16 cellular contexts compared by ENCODE assay signal in genomic region chr3:23219552-23219951, GRCh38. TPM values are rescaled to one million over a fixed set of nuclear protein-coding genes. Genes with fewer than 3 reads are reported as not detected.
DNase-seq lines count a peak whose midpoint lies in the region; ATAC-seq and TF ChIP-seq lines count a peak whose summit lies in the region.
"Had no signal": no experiment of that assay in that cellular context is flagged by ENCODE, and none has a peak within 500 bp of the region (broad histone marks: within the 10 kb centered on the region; RNA-seq: fewer than 3 reads in every experiment).

No MANE protein-coding gene starts in this region.

- no peak overlapping the region for H3K27ac Mint-ChIP-seq in activated CD4-positive, alpha-beta memory T cell treated with anti-CD3 and anti-CD28 coated beads, Interleukin-2, amount 10 ng/mL, durations not matched to agents 7 days and 5 days

- no peaks in the 10 kb centered on the region for H3K36me3 ChIP-seq in breast epithelium
- H3K36me3 ChIP-seq: cardiac muscle cell, transverse colon had no signal

- H3K9me3 ChIP-seq in breast epithelium: no peaks in the 10 kb centered on the region
- H3K9me3 ChIP-seq: transverse colon had no signal

- peak; percentile 30 for ATAC-seq in GM18861 (IDR thresholded peaks at IDR 0.05; ENCODE audit: unreplicated experiment)
- peak; percentile 43 for ATAC-seq in GM21619 (IDR thresholded peaks at IDR 0.05; ENCODE audit: unreplicated experiment)
- ATAC-seq in HG03175 (IDR thresholded peaks at IDR 0.05; ENCODE audit: unreplicated experiment): peak; percentile 44
- no peak for ATAC-seq in HG03039 (IDR thresholded peaks at IDR 0.05; ENCODE audit: unreplicated experiment)
- ATAC-seq: esophagus mucosa, HCT116 had no signal

- CTCF ChIA-PET in activated CD4-positive, alpha-beta memory T cell treated with anti-CD3 and anti-CD28 coated beads, Interleukin-2, amount 10 ng/mL, durations not matched to agents 7 days and 5 days (lab: Charles Lee): no interaction called here

- POLR2A ChIA-PET in activated CD4-positive, alpha-beta memory T cell treated with anti-CD3 and anti-CD28 coated beads, Interleukin-2, amount 10 ng/mL, durations not matched to agents 7 days and 5 days (lab: Charles Lee): no interaction called here

- no peak for TF ChIP-seq POLR2A in breast epithelium (IDR thresholded peaks at IDR 0.05)

- H3K27ac ChIP-seq in breast epithelium: no peak overlapping the region
- H3K27ac ChIP-seq: cardiac muscle cell, transverse colon had no signal

- intact Hi-C loops in breast epithelium (cut with DNase I; ENCODE audit: low total_unique reads): no loop called here

- no peaks in the 10 kb centered on the region for H3K27me3 ChIP-seq in breast epithelium
- H3K27me3 ChIP-seq: cardiac muscle cell, transverse colon had no signal

- DNase-seq in inferior parietal cortex (ENCODE audit: extremely low spot score) (peak; percentile 29), COR-L47 (lab: John Stamatoyannopoulos, UW) (no peak), breast epithelium (ENCODE audit: low spot score in 2 of 2) (no peak)
- DNase-seq in activated CD4-positive, alpha-beta memory T cell treated with anti-CD3 and anti-CD28 coated beads, Interleukin-2, amount 10 ng/mL, durations not matched to agents 7 days and 5 days: no peak
- DNase-seq: activated CD4-positive, CD25-positive, alpha-beta regulatory T cell treated with anti-CD3 and anti-CD28 coated beads, Interleukin-2, amount 50 U/mL, for 72 hours; activated effector memory CD4-positive, alpha-beta T cell treated with Interleukin-2 at 50 U/mL for 16 hours; CD4-positive, CD25-positive, alpha-beta regulatory T cell; SHP77; transverse colon had no signal

- H3K36me3 Mint-ChIP-seq in activated CD4-positive, alpha-beta memory T cell treated with anti-CD3 and anti-CD28 coated beads, Interleukin-2, amount 10 ng/mL, durations not matched to agents 7 days and 5 days (ENCODE audit: low read depth): no peaks in the 10 kb centered on the region

- no peak overlapping the region for H3K4me3 Mint-ChIP-seq in activated CD4-positive, alpha-beta memory T cell treated with anti-CD3 and anti-CD28 coated beads, Interleukin-2, amount 10 ng/mL, durations not matched to agents 7 days and 5 days
- H3K4me3 Mint-ChIP-seq: CD4-positive, CD25-positive, alpha-beta regulatory T cell had no signal

- no peak for TF ChIP-seq CTCF in breast epithelium (IDR thresholded peaks at IDR 0.05)

- no peaks in the 10 kb centered on the region for H3K4me1 Mint-ChIP-seq in activated CD4-positive, alpha-beta memory T cell treated with anti-CD3 and anti-CD28 coated beads, Interleukin-2, amount 10 ng/mL, durations not matched to agents 7 days and 5 days

- H3K27me3 Mint-ChIP-seq in activated CD4-positive, alpha-beta memory T cell treated with anti-CD3 and anti-CD28 coated beads, Interleukin-2, amount 10 ng/mL, durations not matched to agents 7 days and 5 days: no peaks in the 10 kb centered on the region
- H3K27me3 Mint-ChIP-seq: CD4-positive, CD25-positive, alpha-beta regulatory T cell had no signal

- H3K4me1 ChIP-seq in breast epithelium: no peaks in the 10 kb centered on the region

- no peak overlapping the region for H3K4me3 ChIP-seq in breast epithelium
- H3K4me3 ChIP-seq: cardiac muscle cell, transverse colon had no signal

- no peaks in the 10 kb centered on the region for H3K9me3 Mint-ChIP-seq in activated CD4-positive, alpha-beta memory T cell treated with anti-CD3 and anti-CD28 coated beads, Interleukin-2, amount 10 ng/mL, durations not matched to agents 7 days and 5 days

RNA-seq across cellular contexts. Expression of gene UBE2E2, which starts 16.4 kb away (rescaled TPM):
- 10 to 100 TPM; 31.5 to 96.2 (median 59.7) TPM for total RNA-seq in breast epithelium
- 1 to 10 TPM in 1 of 2 experiments, under 1 TPM in 1; 0.55 to 1.3 TPM for total RNA-seq in activated CD4-positive, alpha-beta memory T cell treated with anti-CD3 and anti-CD28 coated beads, Interleukin-2, amount 10 ng/mL, durations not matched to agents 7 days and 5 days

Comparison
In these comparisons a context has a peak if more than half of its experiments do, and no peak if none do; other contexts are left out.
1. RNA of gene UBE2E2, which starts 16.4 kb away (total RNA-seq): 31.5 to 96.2 TPM in breast epithelium; 0.55 to 1.3 TPM in activated CD4-positive, alpha-beta memory T cell treated with anti-CD3 and anti-CD28 coated beads, Interleukin-2, amount 10 ng/mL, durations not matched to agents 7 days and 5 days; every median in the first group is over 10 times any median in the second.